8 cellular contexts compared by ENCODE assay signal in the genomic region with DNA sequence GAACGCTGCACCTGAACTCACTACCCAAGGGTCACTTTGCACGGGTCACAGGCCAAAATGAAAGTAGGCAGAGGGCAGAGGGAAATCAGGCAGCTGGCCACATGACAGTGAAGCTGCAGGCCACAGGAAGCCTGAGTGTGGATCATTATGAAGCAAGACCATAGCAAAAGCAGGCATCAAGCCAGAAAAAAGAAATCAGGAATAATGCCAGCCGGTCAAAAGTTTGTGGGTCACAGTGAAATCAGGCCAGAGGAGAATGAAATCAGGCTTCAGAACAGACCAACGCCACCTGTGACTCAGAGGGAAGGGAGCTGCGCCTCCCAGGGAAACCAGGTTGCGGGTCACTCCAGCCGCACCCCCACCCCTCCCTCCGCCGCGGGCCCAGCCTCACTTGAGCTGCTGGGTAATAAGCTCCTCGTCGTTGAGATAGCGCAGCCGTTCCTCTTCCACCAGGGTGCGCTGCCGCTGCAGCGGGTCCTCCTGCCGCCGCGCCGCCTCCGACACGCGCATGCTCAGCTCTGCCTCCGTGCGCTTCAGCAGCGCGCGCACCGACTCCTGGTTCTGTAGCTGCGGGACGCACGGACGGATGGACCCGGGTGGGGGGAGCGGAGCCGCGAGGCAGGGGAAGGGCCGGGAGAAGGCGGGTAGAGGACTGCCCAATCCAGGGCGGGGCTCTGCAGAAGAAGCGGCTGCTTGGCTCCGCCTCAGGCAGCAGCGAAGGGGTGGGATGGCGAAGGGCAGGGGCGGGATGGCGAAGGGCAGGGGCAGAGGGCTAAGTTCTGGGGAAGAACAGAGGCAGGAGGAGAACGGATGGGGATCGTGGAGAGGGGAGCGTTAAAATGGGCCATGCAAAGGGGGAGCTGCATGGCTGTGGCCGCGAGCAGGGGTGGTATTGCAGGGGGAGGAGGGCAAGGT. TPM values are rescaled to one million over a fixed set of nuclear protein-coding genes. Genes with fewer than 3 reads are reported as not detected.
DNase-seq lines count a peak whose midpoint lies in the region; ATAC-seq and TF ChIP-seq lines count a peak whose summit lies in the region.

No MANE protein-coding gene starts in this region.

- no peaks in the 10 kb centered on the region for H3K36me3 ChIP-seq in liver (ENCODE audit: control insufficient read depth in 4 of 4, insufficient read depth in 3 of 4, low read depth in 1 of 4, low read length in 3 of 4)

- peak; percentile 84 to 87 for TF ChIP-seq RAD21 in liver (IDR thresholded peaks at IDR 0.05)

- H3K27me3 Mint-ChIP-seq in activated CD4-positive, alpha-beta memory T cell treated with anti-CD3 and anti-CD28 coated beads for 36 hours, result peaks cover 21% of the 10 kb centered on the region

- H3K9ac ChIP-seq in liver (ENCODE audit: low read depth in 1 of 2, low read length in 2 of 2), result peak overlapping the region in 1 of 2 donors; percentile 16

- H3K27me3 ChIP-seq in AG04450 (ENCODE audit: control insufficient read depth, insufficient read depth, low read length) (peaks cover 70% of the 10 kb centered on the region), liver (ENCODE audit: control insufficient read depth in 4 of 4, insufficient read depth in 4 of 4, low read length in 3 of 4) (peaks cover 0 to 3% (median 0%) of the 10 kb centered on the region in 4 donors)

- H3K9me3 Mint-ChIP-seq in activated CD4-positive, alpha-beta memory T cell treated with anti-CD3 and anti-CD28 coated beads for 36 hours, result no peaks in the 10 kb centered on the region

- TF ChIP-seq CTCF in AG04450 (IDR thresholded peaks at IDR 0.05; ENCODE audit: low read depth, low read length) (peak; percentile 93), liver (IDR thresholded peaks at IDR 0.05; ENCODE audit: low read depth, low read length, missing input control) (peak; percentile 90)

- no peaks in the 10 kb centered on the region for H3K36me3 Mint-ChIP-seq in activated CD4-positive, alpha-beta memory T cell treated with anti-CD3 and anti-CD28 coated beads for 36 hours

- WGBS in liver, result 1% methylated on average over 52 of the region's 52 CpGs

- no peak overlapping the region for H3K27ac ChIP-seq in AG04450 (ENCODE audit: low read depth, low read length)
- peak overlapping the region; percentile 92 to 93 for H3K27ac ChIP-seq in liver (ENCODE audit: low read depth in 1 of 2, low read length in 2 of 2)

- no peak overlapping the region for H3K27ac Mint-ChIP-seq in activated CD4-positive, alpha-beta memory T cell treated with anti-CD3 and anti-CD28 coated beads for 36 hours

- peaks cover 3% of the 10 kb centered on the region; the same call in 1 of the 2 replicates for H3K9me3 ChIP-seq in AG04450 (ENCODE audit: control insufficient read depth, insufficient read depth, low read length)
- H3K9me3 ChIP-seq in liver (ENCODE audit: control insufficient read depth in 4 of 4, low read length in 3 of 4), result no peaks in the 10 kb centered on the region

- peak overlapping the region; percentile 52 for H3K4me3 ChIP-seq in AG04450 (ENCODE audit: low read depth, low read length)
- H3K4me3 ChIP-seq in liver (ENCODE audit: low read depth in 1 of 3, low read length in 3 of 3), result peak overlapping the region; percentile 12 to 42 (median 37)

- intact Hi-C loops in activated CD4-positive, alpha-beta memory T cell treated with anti-CD3 and anti-CD28 coated beads for 36 hours (cut with micrococcal nuclease), result loop anchor here (1.0 to 5.0 kb wide), 6 partner anchors 26 to 194 kb away; a partner anchor contains a TSS

- H3K4me3 Mint-ChIP-seq in activated CD4-positive, alpha-beta memory T cell treated with anti-CD3 and anti-CD28 coated beads for 36 hours, result peak overlapping the region; percentile 83

- ATAC-seq in GM18907 (IDR thresholded peaks at IDR 0.05; ENCODE audit: unreplicated experiment), result peak; percentile 65

- DNase-seq in AG04450 (ENCODE audit: low read depth, low spot score) (peak; percentile 62), HK-2 (ENCODE audit: unreplicated experiment) (peak; percentile 96), NCI-H774 (lab: John Stamatoyannopoulos, UW) (peak; percentile 99), dermis microvascular lymphatic vessel endothelial cell (ENCODE audit: low read depth in 2 of 2) (peak; percentile 79 to 89)
- DNase-seq in activated CD4-positive, alpha-beta memory T cell treated with anti-CD3 and anti-CD28 coated beads for 36 hours, result peak; percentile 93
- DNase-seq in stimulated activated CD4-positive, alpha-beta T cell treated with anti-CD3 and anti-CD28 coated beads, Interleukin-2, amount 100 ng/mL, for 4 hours (ENCODE audit: low read depth), result peak; percentile 86

- POLR2A ChIA-PET in AG04450 (lab: Yijun Ruan, JAX), result interaction anchor here (1.1 kb wide), 1 partner anchor 177 kb away, joined by 10 read pairs; no protein-coding TSS in a partner anchor
- POLR2A ChIA-PET in activated CD4-positive, alpha-beta memory T cell treated with anti-CD3 and anti-CD28 coated beads for 36 hours (lab: Charles Lee), result interaction anchor here (0.7 to 2.5 kb wide), 4 partner anchors 8 to 143 kb away, joined by 3 to 9 read pairs (median 6); no protein-coding TSS in a partner anchor

- CTCF ChIA-PET in AG04450 (lab: Charles Lee), result interaction anchor here (0.6 to 2.9 kb wide), 47 partner anchors 9 to 221 kb away, joined by 3 to 77 read pairs (median 5); no protein-coding TSS in a partner anchor
- CTCF ChIA-PET in activated CD4-positive, alpha-beta memory T cell treated with anti-CD3 and anti-CD28 coated beads for 36 hours (lab: Charles Lee), result interaction anchor here (0.6 to 9.5 kb wide), 48 partner anchors 9 to 425 kb away, joined by 3 to 302 read pairs (median 5); a partner anchor contains a TSS

- peaks cover 22% of the 10 kb centered on the region for H3K4me1 Mint-ChIP-seq in activated CD4-positive, alpha-beta memory T cell treated with anti-CD3 and anti-CD28 coated beads for 36 hours (ENCODE audit: low read depth)

- H3K4me1 ChIP-seq in liver (ENCODE audit: control insufficient read depth in 4 of 4, insufficient read depth in 4 of 4, low read length in 3 of 4), result peaks cover 15 to 44% (median 35%) of the 10 kb centered on the region in 4 donors

TF ChIP-seq in liver, 16 proteins besides CTCF, POLR2A, EP300 and RAD21 (continues in another document):
- TF ChIP-seq TAF1 (conservative IDR thresholded peaks at IDR 0.05) (no peak), RXRA (IDR thresholded peaks at IDR 0.05) (peak; percentile 90 to 97), HNF4G (IDR thresholded peaks at IDR 0.05) (peak; percentile 36), NR2F2 (IDR thresholded peaks at IDR 0.05) (peak; percentile 81), EGR1 (IDR thresholded peaks at IDR 0.05; ENCODE audit: low read depth in 2 of 2) (peak in 1 of 2 donors; percentile 94), YY1 (IDR thresholded peaks at IDR 0.05) (peak; percentile 74), GABPA (IDR thresholded peaks at IDR 0.05 in 1 of 2, conservative IDR thresholded peaks at IDR 0.05 in 1 of 2) (peak in 1 of 2 donors; percentile 60), FOXA1 (IDR thresholded peaks at IDR 0.05) (no peak)
- TF ChIP-seq, protein P1, sequence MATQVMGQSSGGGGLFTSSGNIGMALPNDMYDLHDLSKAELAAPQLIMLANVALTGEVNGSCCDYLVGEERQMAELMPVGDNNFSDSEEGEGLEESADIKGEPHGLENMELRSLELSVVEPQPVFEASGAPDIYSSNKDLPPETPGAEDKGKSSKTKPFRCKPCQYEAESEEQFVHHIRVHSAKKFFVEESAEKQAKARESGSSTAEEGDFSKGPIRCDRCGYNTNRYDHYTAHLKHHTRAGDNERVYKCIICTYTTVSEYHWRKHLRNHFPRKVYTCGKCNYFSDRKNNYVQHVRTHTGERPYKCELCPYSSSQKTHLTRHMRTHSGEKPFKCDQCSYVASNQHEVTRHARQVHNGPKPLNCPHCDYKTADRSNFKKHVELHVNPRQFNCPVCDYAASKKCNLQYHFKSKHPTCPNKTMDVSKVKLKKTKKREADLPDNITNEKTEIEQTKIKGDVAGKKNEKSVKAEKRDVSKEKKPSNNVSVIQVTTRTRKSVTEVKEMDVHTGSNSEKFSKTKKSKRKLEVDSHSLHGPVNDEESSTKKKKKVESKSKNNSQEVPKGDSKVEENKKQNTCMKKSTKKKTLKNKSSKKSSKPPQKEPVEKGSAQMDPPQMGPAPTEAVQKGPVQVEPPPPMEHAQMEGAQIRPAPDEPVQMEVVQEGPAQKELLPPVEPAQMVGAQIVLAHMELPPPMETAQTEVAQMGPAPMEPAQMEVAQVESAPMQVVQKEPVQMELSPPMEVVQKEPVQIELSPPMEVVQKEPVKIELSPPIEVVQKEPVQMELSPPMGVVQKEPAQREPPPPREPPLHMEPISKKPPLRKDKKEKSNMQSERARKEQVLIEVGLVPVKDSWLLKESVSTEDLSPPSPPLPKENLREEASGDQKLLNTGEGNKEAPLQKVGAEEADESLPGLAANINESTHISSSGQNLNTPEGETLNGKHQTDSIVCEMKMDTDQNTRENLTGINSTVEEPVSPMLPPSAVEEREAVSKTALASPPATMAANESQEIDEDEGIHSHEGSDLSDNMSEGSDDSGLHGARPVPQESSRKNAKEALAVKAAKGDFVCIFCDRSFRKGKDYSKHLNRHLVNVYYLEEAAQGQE (IDR thresholded peaks at IDR 0.05), result peak; percentile 79
- TF ChIP-seq, protein P2, sequence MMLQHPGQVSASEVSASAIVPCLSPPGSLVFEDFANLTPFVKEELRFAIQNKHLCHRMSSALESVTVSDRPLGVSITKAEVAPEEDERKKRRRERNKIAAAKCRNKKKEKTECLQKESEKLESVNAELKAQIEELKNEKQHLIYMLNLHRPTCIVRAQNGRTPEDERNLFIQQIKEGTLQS (IDR thresholded peaks at IDR 0.05), result no peak
- TF ChIP-seq, protein P3, sequence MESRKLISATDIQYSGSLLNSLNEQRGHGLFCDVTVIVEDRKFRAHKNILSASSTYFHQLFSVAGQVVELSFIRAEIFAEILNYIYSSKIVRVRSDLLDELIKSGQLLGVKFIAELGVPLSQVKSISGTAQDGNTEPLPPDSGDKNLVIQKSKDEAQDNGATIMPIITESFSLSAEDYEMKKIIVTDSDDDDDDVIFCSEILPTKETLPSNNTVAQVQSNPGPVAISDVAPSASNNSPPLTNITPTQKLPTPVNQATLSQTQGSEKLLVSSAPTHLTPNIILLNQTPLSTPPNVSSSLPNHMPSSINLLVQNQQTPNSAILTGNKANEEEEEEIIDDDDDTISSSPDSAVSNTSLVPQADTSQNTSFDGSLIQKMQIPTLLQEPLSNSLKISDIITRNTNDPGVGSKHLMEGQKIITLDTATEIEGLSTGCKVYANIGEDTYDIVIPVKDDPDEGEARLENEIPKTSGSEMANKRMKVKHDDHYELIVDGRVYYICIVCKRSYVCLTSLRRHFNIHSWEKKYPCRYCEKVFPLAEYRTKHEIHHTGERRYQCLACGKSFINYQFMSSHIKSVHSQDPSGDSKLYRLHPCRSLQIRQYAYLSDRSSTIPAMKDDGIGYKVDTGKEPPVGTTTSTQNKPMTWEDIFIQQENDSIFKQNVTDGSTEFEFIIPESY (IDR thresholded peaks at IDR 0.05), result peak; percentile 79

RNA-seq across cellular contexts. Expression of a gene that starts 47.7 kb away (rescaled TPM):
- polyA plus RNA-seq in AG04450 (2011; rRNA removed), result not detected in 2 replicates
- polyA minus RNA-seq in AG04450 (2011; rRNA and poly(A)+ RNA removed), result 0.13 TPM in 1 of 2 replicates, not detected in the other
- 1 to 10 TPM in 1 of 2 experiments, under 1 TPM in 1; 0.92 to 1.6 TPM for total RNA-seq in activated CD4-positive, alpha-beta memory T cell treated with anti-CD3 and anti-CD28 coated beads for 36 hours
- under 0.01 TPM in 2 replicates for total RNA-seq in dermis microvascular lymphatic vessel endothelial cell
- 1 to 10 TPM in 1 of 2 donors, under 1 TPM in 1; 0.05 to 3.2 TPM for total RNA-seq in liver
- polyA plus RNA-seq in liver, result 1 to 10 TPM; 2.2 to 5.3 TPM
